In genomic region chr17:8806206-8807069, GRCh38 we compare ENCODE assay signal across 18 cellular contexts. TPM values are rescaled to one million over a fixed set of nuclear protein-coding genes. Genes with fewer than 3 reads are reported as not detected.
DNase-seq lines count a peak whose midpoint lies in the region; ATAC-seq, FAIRE-seq and TF ChIP-seq lines count a peak whose summit lies in the region.
"Had no signal": no experiment of that assay in that cellular context is flagged by ENCODE, and none has a peak within 500 bp of the region (broad histone marks: within the 10 kb centered on the region; RNA-seq: fewer than 3 reads in every experiment).

No MANE protein-coding gene starts in this region.

- peak overlapping the region in 6 of 11 experiments; percentile 17 to 68 (median 54); a peak in 10 of 22 replicates for H3K27ac ChIP-seq in BLaER1 treated with 17β-estradiol and CSF1 and Interleukin-3, amounts not matched to agents 10 nM and 100 nM
- H3K27ac ChIP-seq in OCI-LY7 (ENCODE audit: low read depth, low read length, poor library complexity, severe bottlenecking), result peak overlapping the region; percentile 23
- no peak overlapping the region for H3K27ac ChIP-seq in right atrium auricular region
- H3K27ac ChIP-seq: ovary had no signal

- H3K27me3 ChIP-seq in BLaER1 treated with 17β-estradiol and CSF1 and Interleukin-3, amounts not matched to agents 10 nM and 100 nM, result no peaks in the 10 kb centered on the region
- H3K27me3 ChIP-seq in right atrium auricular region, result no peaks in the 10 kb centered on the region
- H3K27me3 ChIP-seq: ovary had no signal

- H3K9me2 ChIP-seq in OCI-LY7 (ENCODE audit: insufficient read depth, low read length), result no peaks in the 10 kb centered on the region

- CTCF ChIA-PET in OCI-LY7 (lab: Charles Lee; ENCODE audit: unreplicated experiment), result no interaction called here

- peak; percentile 11 for ATAC-seq in GM21526 (IDR thresholded peaks at IDR 0.05; ENCODE audit: low FRiP score, unreplicated experiment)

- H3K4me2 ChIP-seq in BLaER1 treated with 17β-estradiol and CSF1 and Interleukin-3, amounts not matched to agents 10 nM and 100 nM, result peak overlapping the region in 10 of 11 experiments; percentile 1 to 73 (median 47); a peak in 15 of 22 replicates
- 0 out of 2 replicates have a peak overlapping the region, but pooled peaks have one; percentile 14 for H3K4me2 ChIP-seq in OCI-LY7 (ENCODE audit: low read length)

- no peak for TF ChIP-seq CTCF in OCI-LY7 (conservative IDR thresholded peaks at IDR 0.05; ENCODE audit: low read length)
- no peak for TF ChIP-seq CTCF in right atrium auricular region (IDR thresholded peaks at IDR 0.05)

- POLR2A ChIA-PET in OCI-LY7 (lab: Charles Lee), result no interaction called here

- no peaks in the 10 kb centered on the region for H3K79me2 ChIP-seq in OCI-LY7 (ENCODE audit: insufficient read depth, low read depth, low read length)

- peaks cover 0 to 14% (median 0%) of the 10 kb centered on the region in 11 experiments; a peak in 3 of 22 replicates for H4K20me1 ChIP-seq in BLaER1 treated with 17β-estradiol and CSF1 and Interleukin-3, amounts not matched to agents 10 nM and 100 nM
- H4K20me1 ChIP-seq in OCI-LY7 (ENCODE audit: insufficient read depth, low read length), result no peaks in the 10 kb centered on the region

- H3K4me3 ChIP-seq in BLaER1 treated with 17β-estradiol and CSF1 and Interleukin-3, amounts not matched to agents 10 nM and 100 nM, result no peak overlapping the region
- H3K4me3 ChIP-seq in OCI-LY7 (ENCODE audit: low read depth, low read length, poor library complexity, severe bottlenecking), result no peak overlapping the region
- no peak overlapping the region for H3K4me3 ChIP-seq in right atrium auricular region
- H3K4me3 ChIP-seq: ovary had no signal

- intact Hi-C loops in OCI-LY7 (cut with micrococcal nuclease; ENCODE audit: unreplicated experiment), result no loop called here

- DNase-seq in OCI-LY7 (ENCODE audit: low spot score) (no peak), globus pallidus (ENCODE audit: low spot score) (peak; percentile 62), urothelium cell line (ENCODE audit: low spot score) (no peak), right atrium auricular region (ENCODE audit: low spot score) (no peak), NCI-H2196 (lab: John Stamatoyannopoulos, UW; ENCODE audit: unreplicated experiment) (no peak), KG1 (lab: John Stamatoyannopoulos, UW) (no peak)
- DNase-seq: activated CD4-positive, CD25-positive, alpha-beta regulatory T cell treated with anti-CD3 and anti-CD28 coated beads, Interleukin-2, amount 50 U/mL, for 72 hours; activated T-cell treated with anti-CD3 and anti-CD28 coated beads, Interleukin-2, amount 50 U/mL, for 48 hours; DMS79; effector CD4-positive, alpha-beta T cell; foreskin fibroblast; GOT3; NCI-H1092; ovary had no signal

- peaks cover 29 to 39% (median 35%) of the 10 kb centered on the region in 11 experiments for H3K9me3 ChIP-seq in BLaER1 treated with 17β-estradiol and CSF1 and Interleukin-3, amounts not matched to agents 10 nM and 100 nM (replicated peaks in 1 of 11)
- H3K9me3 ChIP-seq in OCI-LY7 (ENCODE audit: low read length), result 0 out of 2 replicates have a peak, but pooled peaks cover 5% of the 10 kb centered on the region
- peaks cover 0 to 21% of the 10 kb centered on the region in 2 donors for H3K9me3 ChIP-seq in right atrium auricular region

- H3K36me3 ChIP-seq in BLaER1 treated with 17β-estradiol and CSF1 and Interleukin-3, amounts not matched to agents 10 nM and 100 nM, result peaks cover 24 to 90% (median 41%) of the 10 kb centered on the region in 11 experiments; a peak in 19 of 22 replicates
- H3K36me3 ChIP-seq in OCI-LY7 (ENCODE audit: insufficient read depth, low read length) (no peaks in the 10 kb centered on the region), right atrium auricular region (no peaks in the 10 kb centered on the region)
- H3K36me3 ChIP-seq: ovary had no signal

- peak overlapping the region in 2 of 11 experiments; percentile 9 to 44; a peak in 2 of 22 replicates for H3K9ac ChIP-seq in BLaER1 treated with 17β-estradiol and CSF1 and Interleukin-3, amounts not matched to agents 10 nM and 100 nM

- no peak for FAIRE-seq in urothelium cell line (lab: Jason Lieb, UNC)

- BruUV-seq in OCI-LY7 (replicated peaks; lab: Mats Ljungman, UMichigan), result no TSS peak

- H3K4me1 ChIP-seq in BLaER1 treated with 17β-estradiol and CSF1 and Interleukin-3, amounts not matched to agents 10 nM and 100 nM, result peaks cover 5 to 37% (median 17%) of the 10 kb centered on the region in 10 experiments; a peak in 16 of 20 replicates
- H3K4me1 ChIP-seq in OCI-LY7 (ENCODE audit: insufficient read depth, low read length, poor library complexity, severe bottlenecking) (peaks cover 15% of the 10 kb centered on the region), right atrium auricular region (no peaks in the 10 kb centered on the region)

- H2AFZ ChIP-seq in OCI-LY7 (ENCODE audit: low read length), result peak overlapping the region; percentile 69

RNA-seq across cellular contexts. Expression of gene MFSD6L, which starts 7.3 kb away (rescaled TPM):
- total RNA-seq in OCI-LY7 (2014; rRNA removed; shearing (Covaris generic)), result not detected in 2 replicates
- total RNA-seq in OCI-LY7 (2022), result not detected in 2 replicates
- total RNA-seq in right atrium auricular region, result under 1 TPM in 1 of 2 donors, not detected in 1; 0.12 TPM

RNA-seq across cellular contexts. Expression of gene SPDYE4, which starts 48.1 kb away (rescaled TPM):
- total RNA-seq in OCI-LY7 (2014; rRNA removed; shearing (Covaris generic)), result not detected in 2 replicates
- total RNA-seq in OCI-LY7 (2022) (not detected in 2 replicates), right atrium auricular region (not detected)
- total RNA-seq: mesothelial cell of epicardium, ovary, urinary bladder had no signal

Comparison
In these comparisons a context has a peak if more than half of its experiments do, and no peak if none do; other contexts are left out.
1. H3K27ac ChIP-seq: peak in BLaER1 treated with 17β-estradiol and CSF1 and Interleukin-3, amounts not matched to agents 10 nM and 100 nM (6 of 11) and OCI-LY7 (single experiment); none in right atrium auricular region (0 of 2).